In the genomic region with DNA sequence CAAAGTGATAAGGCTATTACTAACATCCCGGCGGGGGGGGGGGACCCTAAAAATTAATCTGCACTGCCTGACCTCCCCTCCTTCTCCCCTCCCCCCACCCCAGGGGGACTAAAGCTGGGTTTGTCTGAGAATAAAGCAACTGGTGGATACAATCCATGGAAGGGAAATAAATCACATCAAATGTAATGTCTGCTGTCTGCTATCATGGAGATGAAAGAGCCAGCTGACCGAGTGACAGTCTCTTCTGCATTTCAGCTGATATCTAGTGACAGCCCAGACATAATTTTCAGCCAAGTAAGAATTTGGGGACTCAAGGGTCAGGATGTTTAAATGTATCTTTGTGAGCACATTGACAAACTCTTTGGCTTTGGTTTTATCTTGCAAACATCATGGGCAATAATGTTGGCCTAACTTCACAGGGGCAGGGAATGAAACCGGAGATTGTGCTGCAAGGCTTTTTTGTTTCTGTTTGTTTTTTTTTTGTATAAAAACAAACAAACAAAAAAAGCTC, we compare ENCODE assay signal across 1 cellular context.
A peak's percentile ranks its signal among the peaks of the same experiment; 100 is the strongest.
TF ChIP-seq lines count a peak whose summit lies in the region.

No MANE protein-coding gene starts in this region.

TF ChIP-seq in K562, 482 proteins besides CTCF, POLR2A, EP300 and RAD21 (continued from another document):
- TF ChIP-seq, protein P1, sequence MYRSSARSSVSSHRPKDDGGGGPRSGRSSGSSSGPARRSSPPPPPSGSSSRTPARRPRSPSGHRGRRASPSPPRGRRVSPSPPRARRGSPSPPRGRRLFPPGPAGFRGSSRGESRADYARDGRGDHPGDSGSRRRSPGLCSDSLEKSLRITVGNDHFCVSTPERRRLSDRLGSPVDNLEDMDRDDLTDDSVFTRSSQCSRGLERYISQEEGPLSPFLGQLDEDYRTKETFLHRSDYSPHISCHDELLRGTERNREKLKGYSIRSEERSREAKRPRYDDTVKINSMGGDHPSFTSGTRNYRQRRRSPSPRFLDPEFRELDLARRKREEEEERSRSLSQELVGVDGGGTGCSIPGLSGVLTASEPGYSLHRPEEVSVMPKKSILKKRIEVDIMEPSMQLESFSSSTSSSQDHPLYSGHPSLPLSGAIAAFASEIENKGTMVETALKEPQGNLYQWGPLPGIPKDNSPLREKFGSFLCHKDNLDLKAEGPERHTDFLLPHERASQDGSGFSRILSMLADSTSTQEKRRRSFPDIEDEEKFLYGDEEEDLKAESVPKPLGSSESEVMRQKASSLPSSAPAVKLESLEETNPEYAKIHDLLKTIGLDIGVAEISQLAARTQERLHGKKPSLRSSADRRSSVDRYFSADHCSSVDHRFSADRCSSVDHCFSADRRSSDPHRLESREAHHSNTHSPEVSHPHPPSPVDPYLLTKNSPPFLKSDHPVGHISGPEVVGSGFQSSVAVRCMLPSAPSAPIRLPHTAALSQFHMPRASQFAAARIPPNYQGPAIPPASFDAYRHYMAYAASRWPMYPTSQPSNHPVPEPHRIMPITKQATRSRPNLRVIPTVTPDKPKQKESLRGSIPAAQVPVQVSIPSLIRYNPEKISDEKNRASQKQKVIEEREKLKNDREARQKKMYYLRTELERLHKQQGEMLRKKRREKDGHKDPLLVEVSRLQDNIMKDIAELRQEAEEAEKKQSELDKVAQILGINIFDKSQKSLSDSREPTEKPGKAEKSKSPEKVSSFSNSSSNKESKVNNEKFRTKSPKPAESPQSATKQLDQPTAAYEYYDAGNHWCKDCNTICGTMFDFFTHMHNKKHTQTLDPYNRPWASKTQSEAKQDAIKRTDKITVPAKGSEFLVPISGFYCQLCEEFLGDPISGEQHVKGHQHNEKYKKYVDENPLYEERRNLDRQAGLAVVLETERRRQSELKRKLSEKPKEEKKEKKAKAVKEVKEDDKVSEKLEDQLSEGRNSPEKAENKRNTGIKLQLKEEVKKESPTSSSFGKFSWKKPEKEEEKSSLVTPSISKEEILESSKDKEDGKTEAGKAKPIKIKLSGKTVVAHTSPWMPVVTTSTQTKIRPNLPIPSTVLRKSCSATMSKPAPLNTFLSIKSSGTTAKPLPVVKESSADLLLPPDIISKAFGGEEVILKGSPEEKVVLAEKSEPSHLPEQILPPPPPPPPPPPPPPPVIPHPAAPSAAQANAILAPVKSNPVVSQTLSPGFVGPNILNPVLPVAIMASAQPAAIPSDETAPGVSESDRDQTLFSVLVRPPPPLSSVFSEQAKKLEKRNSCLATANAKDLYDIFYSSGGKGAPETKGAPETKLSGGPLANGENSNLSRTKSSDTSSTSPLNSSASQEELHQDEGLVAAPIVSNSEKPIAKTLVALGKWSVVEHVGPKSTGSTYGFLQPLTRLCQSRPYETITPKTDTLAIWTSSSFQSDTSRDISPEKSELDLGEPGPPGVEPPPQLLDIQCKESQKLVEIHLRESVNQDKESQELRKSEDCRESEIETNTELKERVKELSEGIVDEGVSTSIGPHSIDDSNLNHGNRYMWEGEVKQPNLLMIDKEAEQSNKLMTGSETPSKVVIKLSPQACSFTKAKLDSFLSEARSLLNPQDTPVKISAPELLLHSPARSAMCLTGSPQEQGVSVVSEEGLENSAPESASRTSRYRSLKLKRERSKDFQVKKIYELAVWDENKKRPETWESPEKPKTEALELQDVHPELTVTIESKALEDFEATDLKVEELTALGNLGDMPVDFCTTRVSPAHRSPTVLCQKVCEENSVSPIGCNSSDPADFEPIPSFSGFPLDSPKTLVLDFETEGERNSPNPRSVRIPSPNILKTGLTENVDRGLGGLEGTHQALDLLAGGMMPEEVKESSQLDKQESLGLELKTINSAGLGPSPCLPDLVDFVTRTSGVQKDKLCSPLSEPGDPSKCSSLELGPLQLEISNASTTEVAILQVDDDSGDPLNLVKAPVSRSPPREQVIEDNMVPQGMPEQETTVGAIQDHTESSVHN (IDR thresholded peaks at IDR 0.05; ENCODE audit: borderline replicate concordance in 1 of 2, low read depth in 1 of 2), result no peak
- TF ChIP-seq ZNF124 (CRISPR knock-in tag; IDR thresholded peaks at IDR 0.05) (no peak), ZNF212 (CRISPR knock-in tag; IDR thresholded peaks at IDR 0.05) (no peak), ETV1 (tag; conservative IDR thresholded peaks at IDR 0.05; ENCODE audit: low read depth) (no peak), HMGN3 (IDR thresholded peaks at IDR 0.05; ENCODE audit: borderline replicate concordance, extremely low read depth, insufficient read length, low read depth, low read length) (no peak), SMARCC2 (IDR thresholded peaks at IDR 0.05; ENCODE audit: low read depth) (no peak), CC2D1A (IDR thresholded peaks at IDR 0.05) (no peak), MEIS2 (IDR thresholded peaks at IDR 0.05; ENCODE audit: partially characterized antibody) (peak; percentile 15), SMARCE1 (IDR thresholded peaks at IDR 0.05) (no peak), ZNF41 (CRISPR knock-in tag; conservative IDR thresholded peaks at IDR 0.05) (no peak)
- TF ChIP-seq, protein P2, sequence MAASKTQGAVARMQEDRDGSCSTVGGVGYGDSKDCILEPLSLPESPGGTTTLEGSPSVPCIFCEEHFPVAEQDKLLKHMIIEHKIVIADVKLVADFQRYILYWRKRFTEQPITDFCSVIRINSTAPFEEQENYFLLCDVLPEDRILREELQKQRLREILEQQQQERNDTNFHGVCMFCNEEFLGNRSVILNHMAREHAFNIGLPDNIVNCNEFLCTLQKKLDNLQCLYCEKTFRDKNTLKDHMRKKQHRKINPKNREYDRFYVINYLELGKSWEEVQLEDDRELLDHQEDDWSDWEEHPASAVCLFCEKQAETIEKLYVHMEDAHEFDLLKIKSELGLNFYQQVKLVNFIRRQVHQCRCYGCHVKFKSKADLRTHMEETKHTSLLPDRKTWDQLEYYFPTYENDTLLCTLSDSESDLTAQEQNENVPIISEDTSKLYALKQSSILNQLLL (CRISPR knock-in tag; IDR thresholded peaks at IDR 0.05; ENCODE audit: borderline replicate concordance), result no peak
- TF ChIP-seq, protein P3, sequence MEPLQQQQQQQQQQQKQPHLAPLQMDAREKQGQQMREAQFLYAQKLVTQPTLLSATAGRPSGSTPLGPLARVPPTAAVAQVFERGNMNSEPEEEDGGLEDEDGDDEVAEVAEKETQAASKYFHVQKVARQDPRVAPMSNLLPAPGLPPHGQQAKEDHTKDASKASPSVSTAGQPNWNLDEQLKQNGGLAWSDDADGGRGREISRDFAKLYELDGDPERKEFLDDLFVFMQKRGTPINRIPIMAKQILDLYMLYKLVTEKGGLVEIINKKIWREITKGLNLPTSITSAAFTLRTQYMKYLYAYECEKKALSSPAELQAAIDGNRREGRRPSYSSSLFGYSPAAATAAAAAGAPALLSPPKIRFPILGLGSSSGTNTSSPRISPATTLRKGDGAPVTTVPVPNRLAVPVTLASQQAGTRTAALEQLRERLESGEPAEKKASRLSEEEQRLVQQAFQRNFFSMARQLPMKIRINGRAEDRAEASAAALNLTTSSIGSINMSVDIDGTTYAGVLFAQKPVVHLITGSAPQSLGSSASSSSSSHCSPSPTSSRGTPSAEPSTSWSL (CRISPR knock-in tag; IDR thresholded peaks at IDR 0.05; ENCODE audit: borderline replicate concordance), result no peak
- TF ChIP-seq, protein P4, sequence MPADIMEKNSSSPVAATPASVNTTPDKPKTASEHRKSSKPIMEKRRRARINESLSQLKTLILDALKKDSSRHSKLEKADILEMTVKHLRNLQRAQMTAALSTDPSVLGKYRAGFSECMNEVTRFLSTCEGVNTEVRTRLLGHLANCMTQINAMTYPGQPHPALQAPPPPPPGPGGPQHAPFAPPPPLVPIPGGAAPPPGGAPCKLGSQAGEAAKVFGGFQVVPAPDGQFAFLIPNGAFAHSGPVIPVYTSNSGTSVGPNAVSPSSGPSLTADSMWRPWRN (IDR thresholded peaks at IDR 0.05; ENCODE audit: low read depth), result no peak
